24 cellular contexts compared by ENCODE assay signal in genomic region chr1:2949966-2950925, GRCh38.
DNase-seq lines count a peak whose midpoint lies in the region; ATAC-seq and TF ChIP-seq lines count a peak whose summit lies in the region.
"Had no signal": no experiment of that assay in that cellular context is flagged by ENCODE, and none has a peak within 500 bp of the region (broad histone marks: within the 10 kb centered on the region; RNA-seq: fewer than 3 reads in every experiment).

No MANE protein-coding gene starts in this region.

- POLR2A ChIA-PET in OCI-LY7 (lab: Charles Lee): no interaction called here

- peaks cover 10% of the 10 kb centered on the region; the same call in 1 of the 2 replicates for H4K20me1 ChIP-seq in BLaER1
- no peaks in the 10 kb centered on the region for H4K20me1 ChIP-seq in OCI-LY7 (ENCODE audit: insufficient read depth, low read length)

- H3K4me3 ChIP-seq in BLaER1 (no peak overlapping the region), OCI-LY7 (ENCODE audit: low read depth, low read length, poor library complexity, severe bottlenecking) (no peak overlapping the region), left ventricle myocardium inferior (no peak overlapping the region), sigmoid colon (no peak overlapping the region)
- H3K4me3 ChIP-seq: adrenal gland, breast epithelium, esophagus squamous epithelium, testis had no signal

- H3K79me2 ChIP-seq in OCI-LY7 (ENCODE audit: insufficient read depth, low read depth, low read length): no peaks in the 10 kb centered on the region

- no peak for TF ChIP-seq POLR2A in sigmoid colon (IDR thresholded peaks at IDR 0.05)

- H3K9me2 ChIP-seq in OCI-LY7 (ENCODE audit: insufficient read depth, low read length): no peaks in the 10 kb centered on the region

- DNase-seq in OCI-LY7 (ENCODE audit: low spot score): peak; percentile 7
- peak; percentile 2 for DNase-seq in left ventricle myocardium inferior
- peak; percentile 52 for DNase-seq in sigmoid colon
- no peak for DNase-seq in NCI-H2171 (lab: John Stamatoyannopoulos, UW)
- DNase-seq: activated CD4-positive, alpha-beta memory T cell treated with anti-CD3 and anti-CD28 coated beads, Interleukin-2, amount 10 ng/mL, durations not matched to agents 7 days and 5 days; activated CD4-positive, CD25-positive, alpha-beta regulatory T cell treated with anti-CD3 and anti-CD28 coated beads, Interleukin-2, amount 50 U/mL, for 72 hours; activated effector memory CD4-positive, alpha-beta T cell treated with anti-CD3 and anti-CD28 coated beads, Interleukin-2, amount 50 U/mL, for 16 hours; adrenal gland; cortex of kidney; endodermal cell; esophagus squamous epithelium; NCI-H1092; NCI-H2029; retina; SIG-M5; stimulated activated CD4-positive, alpha-beta T cell treated with anti-CD3 and anti-CD28 coated beads, Interleukin-4, amount 100 ng/mL, for 1 hour; stimulated activated naive B cell treated with anti-CD40 and anti-IgM and Interleukin-4, amounts not matched to agents 10 μg/mL and 1 μg/mL and 100 μg/mL, for 72 hours; SW 1271 had no signal

- peaks cover 25% of the 10 kb centered on the region for H3K9me3 ChIP-seq in BLaER1
- H3K9me3 ChIP-seq in OCI-LY7 (ENCODE audit: low read length): peaks cover 8% of the 10 kb centered on the region; the same call in 1 of the 2 replicates
- peaks cover 22% of the 10 kb centered on the region for H3K9me3 ChIP-seq in left ventricle myocardium inferior (replicated peaks)
- H3K9me3 ChIP-seq in sigmoid colon: peaks cover 0 to 16% (median 6%) of the 10 kb centered on the region in 4 donors
- H3K9me3 ChIP-seq: testis had no signal

- no peak for TF ChIP-seq EP300 in sigmoid colon (IDR thresholded peaks at IDR 0.05)

- no peak for TF ChIP-seq CTCF in OCI-LY7 (conservative IDR thresholded peaks at IDR 0.05; ENCODE audit: low read length)
- no peak for TF ChIP-seq CTCF in left ventricle myocardium inferior (IDR thresholded peaks at IDR 0.05; ENCODE audit: borderline replicate concordance)
- TF ChIP-seq CTCF in sigmoid colon (IDR thresholded peaks at IDR 0.05): no peak

- H3K4me2 ChIP-seq in BLaER1 (peak overlapping the region; percentile 54), OCI-LY7 (ENCODE audit: low read length) (peak overlapping the region; percentile 16; the same call in 1 of the 2 replicates)

- H3K27me3 ChIP-seq in BLaER1 (peaks cover 40% of the 10 kb centered on the region), left ventricle myocardium inferior (ENCODE audit: low read depth) (peaks cover 36% of the 10 kb centered on the region), sigmoid colon (peaks cover 0 to 41% (median 24%) of the 10 kb centered on the region in 3 donors)
- H3K27me3 ChIP-seq: testis had no signal

- ATAC-seq in HG03025 (IDR thresholded peaks at IDR 0.05; ENCODE audit: low FRiP score, unreplicated experiment) (no peak), GM18498 (IDR thresholded peaks at IDR 0.05; ENCODE audit: unreplicated experiment) (no peak)
- ATAC-seq: HCT116 had no signal

- H2AFZ ChIP-seq in OCI-LY7 (ENCODE audit: low read length): no peak overlapping the region

- CTCF ChIA-PET in OCI-LY7 (lab: Charles Lee; ENCODE audit: unreplicated experiment): interaction anchor here (0.6 kb wide), 1 partner anchor 47 kb away, joined by 3 read pairs; no protein-coding TSS in a partner anchor

- H3K36me3 ChIP-seq in BLaER1: no peaks in the 10 kb centered on the region
- H3K36me3 ChIP-seq in OCI-LY7 (ENCODE audit: insufficient read depth, low read length): no peaks in the 10 kb centered on the region
- no peaks in the 10 kb centered on the region for H3K36me3 ChIP-seq in left ventricle myocardium inferior
- H3K36me3 ChIP-seq in sigmoid colon: no peaks in the 10 kb centered on the region
- H3K36me3 ChIP-seq: adrenal gland, breast epithelium, esophagus squamous epithelium had no signal

- WGBS in sigmoid colon, 2 donors: 74 to 76% methylated on average over 29 of the region's 29 CpGs

- no TSS peak for BruUV-seq in OCI-LY7 (replicated peaks; lab: Mats Ljungman, UMichigan)

- no peak overlapping the region for H3K27ac ChIP-seq in BLaER1
- H3K27ac ChIP-seq in OCI-LY7 (ENCODE audit: low read depth, low read length, poor library complexity, severe bottlenecking): no peak overlapping the region
- H3K27ac ChIP-seq in left ventricle myocardium inferior (replicated peaks): no peak overlapping the region
- no peak overlapping the region for H3K27ac ChIP-seq in sigmoid colon
- H3K27ac ChIP-seq: adrenal gland, breast epithelium, esophagus squamous epithelium, testis had no signal

- intact Hi-C loops in OCI-LY7 (cut with micrococcal nuclease; ENCODE audit: unreplicated experiment) (no loop called here), left ventricle myocardium inferior (cut with micrococcal nuclease) (no loop called here), sigmoid colon (cut with DNase I) (no loop called here)

- H3K4me1 ChIP-seq in BLaER1: peaks cover 43% of the 10 kb centered on the region
- peaks cover 24% of the 10 kb centered on the region for H3K4me1 ChIP-seq in OCI-LY7 (ENCODE audit: insufficient read depth, low read length, poor library complexity, severe bottlenecking)
- peaks cover 8% of the 10 kb centered on the region for H3K4me1 ChIP-seq in left ventricle myocardium inferior
- H3K4me1 ChIP-seq in sigmoid colon: no peaks in the 10 kb centered on the region
- H3K4me1 ChIP-seq: adrenal gland, breast epithelium, esophagus squamous epithelium, testis had no signal

- no peak overlapping the region for H3K9ac ChIP-seq in BLaER1
